Comparison of ENCODE assay signal across 2 cellular contexts in genomic region chr7:55868989-55869388, GRCh38.
TF ChIP-seq lines count a peak whose summit lies in the region.

No MANE protein-coding gene starts in this region.

TF ChIP-seq in K562, 482 proteins besides CTCF, POLR2A, EP300 and RAD21:
- TF ChIP-seq ASH1L (IDR thresholded peaks at IDR 0.05; ENCODE audit: borderline replicate concordance, low read depth, partially characterized antibody), result peak; percentile 26

TF ChIP-seq in HepG2, 621 proteins besides CTCF, POLR2A, EP300 and RAD21:
- TF ChIP-seq POGZ (CRISPR knock-in tag; IDR thresholded peaks at IDR 0.05), result peak; percentile 52; the same call in 1 of the 2 replicates
- 0 out of 2 replicates have a peak, but pooled peaks have one; percentile 61 for TF ChIP-seq HMGXB3 (CRISPR knock-in tag; IDR thresholded peaks at IDR 0.05; ENCODE audit: borderline replicate concordance)
- peak; percentile 74 for TF ChIP-seq NFYC (CRISPR knock-in tag; IDR thresholded peaks at IDR 0.05)
- TF ChIP-seq NFYB (CRISPR knock-in tag; IDR thresholded peaks at IDR 0.05), result peak; percentile 68
- peak; percentile 48; the same call in 1 of the 2 replicates for TF ChIP-seq ZMYM4 (CRISPR knock-in tag; IDR thresholded peaks at IDR 0.05)
